8 cellular contexts compared by ENCODE assay signal in genomic region chr14:85532981-85533820, GRCh38. TPM values are rescaled to one million over a fixed set of nuclear protein-coding genes. Genes with fewer than 3 reads are reported as not detected.
DNase-seq lines count a peak whose midpoint lies in the region; ATAC-seq and TF ChIP-seq lines count a peak whose summit lies in the region.

No MANE protein-coding gene starts in this region.

- TF ChIP-seq CTCF in endodermal cell (conservative IDR thresholded peaks at IDR 0.05), result no peak
- TF ChIP-seq CTCF in liver (IDR thresholded peaks at IDR 0.05; ENCODE audit: low read depth, low read length, missing input control), result no peak
- no peak for TF ChIP-seq CTCF in testis (IDR thresholded peaks at IDR 0.05)
- TF ChIP-seq CTCF in Caco-2 (IDR thresholded peaks at IDR 0.05; ENCODE audit: insufficient read depth in 1 of 2, low read depth in 1 of 2, low read length in 1 of 2, severe bottlenecking in 1 of 2, unreplicated experiment in 1 of 2), result no peak

- H3K27me3 Mint-ChIP-seq in endodermal cell (ENCODE audit: insufficient read depth), result peaks cover 66% of the 10 kb centered on the region
- no peaks in the 10 kb centered on the region for H3K27me3 Mint-ChIP-seq in Caco-2 (ENCODE audit: insufficient read depth, unreplicated experiment)
- peaks cover 84% of the 10 kb centered on the region for H3K27me3 Mint-ChIP-seq in activated naive CD8-positive, alpha-beta T cell treated with anti-CD3 and anti-CD28 coated beads for 36 hours

- H3K27ac ChIP-seq in endodermal cell (ENCODE audit: low read depth, low read length) (no peak overlapping the region), liver (ENCODE audit: low read depth in 1 of 2, low read length in 2 of 2) (no peak overlapping the region), testis (peak overlapping the region; percentile 64 to 92)

- H3K27ac Mint-ChIP-seq in endodermal cell, result peak overlapping the region; percentile 60
- no peak overlapping the region for H3K27ac Mint-ChIP-seq in Caco-2 (ENCODE audit: unreplicated experiment)
- no peak overlapping the region for H3K27ac Mint-ChIP-seq in activated naive CD8-positive, alpha-beta T cell treated with anti-CD3 and anti-CD28 coated beads for 36 hours

- H3K9me3 Mint-ChIP-seq in endodermal cell (no peaks in the 10 kb centered on the region), Caco-2 (ENCODE audit: unreplicated experiment) (peaks cover 9% of the 10 kb centered on the region)
- H3K9me3 Mint-ChIP-seq in activated naive CD8-positive, alpha-beta T cell treated with anti-CD3 and anti-CD28 coated beads for 36 hours, result peaks cover 1% of the 10 kb centered on the region

- H3K4me3 ChIP-seq in endodermal cell (ENCODE audit: low read length), result peak overlapping the region; percentile 91
- peak overlapping the region in 2 of 3 donors; percentile 40 to 52 for H3K4me3 ChIP-seq in liver (ENCODE audit: low read depth in 1 of 3, low read length in 3 of 3)
- H3K4me3 ChIP-seq in testis, result peak overlapping the region; percentile 72 to 76
- no peak overlapping the region for H3K4me3 ChIP-seq in Caco-2 (ENCODE audit: low read depth, low read length)

- 0% methylated on average over 15 to 85 of the region's 85 CpGs for WGBS in endodermal cell (ENCODE audit: insufficient coverage in 1 of 2, insufficient read length in 1 of 2), 2 experiments
- 4% methylated on average over 85 of the region's 85 CpGs for WGBS in liver
- 1% methylated on average over 21 to 80 of the region's 85 CpGs for WGBS in testis, 2 donors

- TF ChIP-seq RAD21 in liver (IDR thresholded peaks at IDR 0.05), result no peak

- POLR2A ChIA-PET in Caco-2 (lab: Charles Lee), result no interaction called here

- peaks cover 37% of the 10 kb centered on the region for H3K4me1 Mint-ChIP-seq in endodermal cell
- peaks cover 7% of the 10 kb centered on the region for H3K4me1 Mint-ChIP-seq in Caco-2 (ENCODE audit: low read depth, unreplicated experiment)
- peaks cover 15% of the 10 kb centered on the region for H3K4me1 Mint-ChIP-seq in activated naive CD8-positive, alpha-beta T cell treated with anti-CD3 and anti-CD28 coated beads for 36 hours

- H3K36me3 ChIP-seq in endodermal cell (ENCODE audit: control insufficient read depth, insufficient read depth, low read length), result no peaks in the 10 kb centered on the region
- H3K36me3 ChIP-seq in liver (ENCODE audit: control insufficient read depth in 4 of 4, insufficient read depth in 3 of 4, low read depth in 1 of 4, low read length in 3 of 4), result no peaks in the 10 kb centered on the region
- no peaks in the 10 kb centered on the region for H3K36me3 ChIP-seq in testis (ENCODE audit: low read depth, missing control alignments)
- H3K36me3 ChIP-seq in Caco-2 (ENCODE audit: control insufficient read depth, insufficient read depth, low read length), result no peaks in the 10 kb centered on the region

- H3K36me3 Mint-ChIP-seq in endodermal cell (ENCODE audit: low read depth) (no peaks in the 10 kb centered on the region), Caco-2 (ENCODE audit: insufficient read depth, unreplicated experiment) (no peaks in the 10 kb centered on the region)
- peaks cover 2% of the 10 kb centered on the region for H3K36me3 Mint-ChIP-seq in activated naive CD8-positive, alpha-beta T cell treated with anti-CD3 and anti-CD28 coated beads for 36 hours

- CTCF ChIA-PET in Caco-2 (lab: Charles Lee), result no interaction called here

- H3K4me1 ChIP-seq in endodermal cell (ENCODE audit: control insufficient read depth, insufficient read depth, low read length) (no peaks in the 10 kb centered on the region), liver (ENCODE audit: control insufficient read depth in 4 of 4, insufficient read depth in 4 of 4, low read length in 3 of 4) (peaks cover 12 to 50% (median 37%) of the 10 kb centered on the region in 4 donors), testis (peaks cover 3% of the 10 kb centered on the region), Caco-2 (no peaks in the 10 kb centered on the region; the same call in 1 of the 2 replicates)

- intact Hi-C loops in testis (cut with DNase I; ENCODE audit: low total_unique reads) (no loop called here), Caco-2 (cut with micrococcal nuclease; ENCODE audit: unreplicated experiment) (no loop called here)

- peak overlapping the region; percentile 61 for H3K4me3 Mint-ChIP-seq in endodermal cell
- no peak overlapping the region for H3K4me3 Mint-ChIP-seq in Caco-2 (ENCODE audit: unreplicated experiment)
- no peak overlapping the region for H3K4me3 Mint-ChIP-seq in activated naive CD8-positive, alpha-beta T cell treated with anti-CD3 and anti-CD28 coated beads for 36 hours

- DNase-seq in ELR (ENCODE audit: low read depth) (peak; percentile 86), NCI-H460 (ENCODE audit: extremely low read depth, low read depth) (peak; percentile 91), endodermal cell (peak; percentile 94), testis (peak; percentile 72), Caco-2 (no peak)
- DNase-seq in activated naive CD8-positive, alpha-beta T cell treated with anti-CD3 and anti-CD28 coated beads for 36 hours, result no peak

- BruUV-seq in Caco-2 (replicated peaks; lab: Mats Ljungman, UMichigan), result no TSS peak

- no peak for TF ChIP-seq POLR2A in testis (IDR thresholded peaks at IDR 0.05)

- no peak for ATAC-seq in HG03378 (IDR thresholded peaks at IDR 0.05; ENCODE audit: unreplicated experiment)

- H3K27me3 ChIP-seq in endodermal cell (ENCODE audit: control insufficient read depth, insufficient read depth, low read length, poor library complexity, severe bottlenecking) (peaks cover 20% of the 10 kb centered on the region), liver (ENCODE audit: control insufficient read depth in 4 of 4, insufficient read depth in 4 of 4, low read length in 3 of 4) (peaks cover 2 to 22% (median 9%) of the 10 kb centered on the region in 4 donors), testis (no peaks in the 10 kb centered on the region), Caco-2 (replicated peaks; ENCODE audit: control insufficient read depth, insufficient read depth, low read length) (no peaks in the 10 kb centered on the region)

- H3K9ac ChIP-seq in endodermal cell (ENCODE audit: extremely low read depth, low read length, poor library complexity, severe bottlenecking) (peak overlapping the region; percentile 42), liver (ENCODE audit: low read depth in 1 of 2, low read length in 2 of 2) (no peak overlapping the region)

- H3K9me3 ChIP-seq in endodermal cell (ENCODE audit: control insufficient read depth, low read length) (no peaks in the 10 kb centered on the region), liver (ENCODE audit: control insufficient read depth in 4 of 4, low read length in 3 of 4) (no peaks in the 10 kb centered on the region), testis (no peaks in the 10 kb centered on the region), Caco-2 (0 out of 2 replicates have a peak, but pooled peaks cover 5% of the 10 kb centered on the region)

TF ChIP-seq in liver, 16 proteins besides CTCF, POLR2A, EP300 and RAD21:
- TF ChIP-seq FOXA1 (IDR thresholded peaks at IDR 0.05), result no peak
- no peak for TF ChIP-seq REST (IDR thresholded peaks at IDR 0.05)
- TF ChIP-seq HNF4A (conservative IDR thresholded peaks at IDR 0.05), result no peak
- no peak for TF ChIP-seq SP1 (IDR thresholded peaks at IDR 0.05)
- no peak for TF ChIP-seq ATF3 (IDR thresholded peaks at IDR 0.05)

RNA-seq across cellular contexts. Expression of gene FLRT2, which starts 3.3 kb away (rescaled TPM):
- total RNA-seq in NCI-H460 (2014; rRNA removed; shearing (Covaris generic)), result 43.4 and 45.0 TPM in 2 replicates
- polyA plus RNA-seq in NCI-H460 (2014; cell fraction: nucleus; rRNA removed), result 24.3 and 26.5 TPM in 2 replicates
- total RNA-seq in endodermal cell (10 to 100 TPM; 26.8 to 36.4 TPM), liver (1 to 10 TPM; 2.4 to 8.2 TPM), testis (100 to 1,000 TPM in 1 of 2 donors, 10 to 100 TPM in 1; 34.4 to 134 TPM), Caco-2 (2022) (0.07 and 0.43 TPM in 2 replicates)
- polyA plus RNA-seq in endodermal cell (2013, experiment 1 of 2), result 11.4 TPM
- 9.7 TPM for polyA plus RNA-seq in endodermal cell (2013, experiment 2 of 2)
- polyA plus RNA-seq in liver (1 to 10 TPM in 1 of 2 donors, under 1 TPM in 1; 0.90 to 1.3 TPM), testis (ENCODE audit: insufficient read depth, low read depth, low replicate concordance) (20.1 TPM)
- total RNA-seq in activated naive CD8-positive, alpha-beta T cell treated with anti-CD3 and anti-CD28 coated beads for 36 hours, result not detected

Comparison
In these comparisons a context has a peak if more than half of its experiments do, and no peak if none do; other contexts are left out.
1. DNase-seq: peak in ELR (single experiment), NCI-H460 (single experiment), endodermal cell (single experiment) and testis (single experiment); none in Caco-2 (0 of 2) and activated naive CD8-positive, alpha-beta T cell treated with anti-CD3 and anti-CD28 coated beads for 36 hours (single experiment).
2. H3K27ac ChIP-seq: peak in testis (2 of 2); none in endodermal cell (single experiment) and liver (0 of 2).